In the genomic region with DNA sequence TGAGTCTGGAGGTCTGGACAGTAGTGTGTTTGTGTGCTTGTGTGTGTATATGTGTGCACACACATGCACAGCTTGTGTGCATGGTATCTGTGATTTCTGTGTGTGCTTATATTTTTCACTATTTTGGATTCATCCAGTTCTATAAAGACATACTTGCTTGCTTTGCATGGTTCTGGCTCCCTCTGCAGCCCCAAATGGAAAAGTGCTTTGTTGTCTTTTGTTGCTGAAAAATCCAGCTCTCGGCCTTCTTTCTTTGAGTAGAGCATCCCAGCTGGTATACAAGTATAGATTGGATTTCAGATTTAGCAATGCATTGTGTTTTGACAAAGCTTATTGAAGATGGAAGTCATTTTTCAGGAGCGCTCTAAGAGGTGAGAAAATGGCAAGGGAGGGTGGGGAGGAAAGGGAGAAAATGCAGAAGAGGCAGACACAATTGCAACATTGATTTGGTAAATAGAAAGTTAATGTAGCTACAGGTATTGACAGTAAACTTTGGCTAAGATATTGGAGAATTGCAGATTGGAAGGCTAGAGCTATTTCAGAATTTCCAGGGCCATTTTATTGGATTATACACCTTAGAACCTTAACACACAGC, we compare ENCODE assay signal across 8 cellular contexts.
A peak's percentile ranks its signal among the peaks of the same experiment; 100 is the strongest.
DNase-seq lines count a peak whose midpoint lies in the region; ATAC-seq and TF ChIP-seq lines count a peak whose summit lies in the region.

No MANE protein-coding gene starts in this region.

- no peak for TF ChIP-seq POLR2A in thyroid gland (IDR thresholded peaks at IDR 0.05)

- H3K4me3 Mint-ChIP-seq in immature natural killer cell = no peak overlapping the region
- no peak overlapping the region for H3K4me3 Mint-ChIP-seq in activated T-cell treated with anti-CD3 and anti-CD28 coated beads, Interleukin-2, amount 50 U/mL, for 72 hours

- H3K9me3 ChIP-seq in WERI-Rb-1 (ENCODE audit: severe bottlenecking) (peaks cover 3% of the 10 kb centered on the region), thyroid gland (no peaks in the 10 kb centered on the region)

- no peaks in the 10 kb centered on the region for H3K4me1 ChIP-seq in thyroid gland

- H3K27me3 Mint-ChIP-seq in immature natural killer cell (ENCODE audit: low read depth in 3 of 3) = no peaks in the 10 kb centered on the region
- no peaks in the 10 kb centered on the region for H3K27me3 Mint-ChIP-seq in activated T-cell treated with anti-CD3 and anti-CD28 coated beads, Interleukin-2, amount 50 U/mL, for 72 hours (ENCODE audit: low read depth)

- H3K27ac Mint-ChIP-seq in immature natural killer cell = no peak overlapping the region
- H3K27ac Mint-ChIP-seq in activated T-cell treated with anti-CD3 and anti-CD28 coated beads, Interleukin-2, amount 50 U/mL, for 72 hours = no peak overlapping the region

- H3K9me3 Mint-ChIP-seq in immature natural killer cell = no peaks in the 10 kb centered on the region
- no peaks in the 10 kb centered on the region for H3K9me3 Mint-ChIP-seq in activated T-cell treated with anti-CD3 and anti-CD28 coated beads, Interleukin-2, amount 50 U/mL, for 72 hours

- H3K4me3 ChIP-seq in WERI-Rb-1 (ENCODE audit: low read depth, low read length) (no peak overlapping the region), thyroid gland (replicated peaks in 1 of 3) (no peak overlapping the region)

- intact Hi-C loops in thyroid gland (cut with DNase I) = no loop called here

- no peaks in the 10 kb centered on the region for H3K36me3 Mint-ChIP-seq in immature natural killer cell
- no peaks in the 10 kb centered on the region for H3K36me3 Mint-ChIP-seq in activated T-cell treated with anti-CD3 and anti-CD28 coated beads, Interleukin-2, amount 50 U/mL, for 72 hours (ENCODE audit: insufficient read depth in 2 of 2)

- peak; percentile 25 for DNase-seq in DMS114 treated with DMSO at 0.1 percent for 48 hours (lab: John Stamatoyannopoulos, UW; ENCODE audit: unreplicated experiment)
- DNase-seq in NAMALWA (ENCODE audit: low spot score) = peak; percentile 70
- DNase-seq in WERI-Rb-1 = peak; percentile 40
- DNase-seq in immature natural killer cell = peak in 2 of 3 donors; percentile 2 to 7
- DNase-seq in thyroid gland = peak; percentile 17 to 24
- no peak for DNase-seq in activated T-cell treated with anti-CD3 and anti-CD28 coated beads, Interleukin-2, amount 50 U/mL, for 72 hours
- DNase-seq in NOMO-1 treated with dmso at 0.1 percent for 144 hours (lab: John Stamatoyannopoulos, UW; ENCODE audit: unreplicated experiment) = no peak

- H3K4me1 Mint-ChIP-seq in immature natural killer cell = no peaks in the 10 kb centered on the region
- H3K4me1 Mint-ChIP-seq in activated T-cell treated with anti-CD3 and anti-CD28 coated beads, Interleukin-2, amount 50 U/mL, for 72 hours (ENCODE audit: low read depth) = no peaks in the 10 kb centered on the region

- peak; percentile 74 for TF ChIP-seq CTCF in WERI-Rb-1 (IDR thresholded peaks at IDR 0.05; ENCODE audit: low read depth, low read length)
- peak in 5 of 6 experiments; percentile 27 to 61 (median 52) for TF ChIP-seq CTCF in thyroid gland (IDR thresholded peaks at IDR 0.05)

- H3K36me3 ChIP-seq in WERI-Rb-1 (no peaks in the 10 kb centered on the region), thyroid gland (no peaks in the 10 kb centered on the region)

- WGBS in thyroid gland, 2 donors = 75 to 78% methylated on average over 2 of the region's 2 CpGs

- ATAC-seq in GM21737 (IDR thresholded peaks at IDR 0.05; ENCODE audit: unreplicated experiment) = no peak
- no peak for ATAC-seq in activated T-cell treated with anti-CD3 and anti-CD28 coated beads, Interleukin-2, amount 50 U/mL, for 72 hours (replicated peaks in 1 of 2)

- H3K27ac ChIP-seq in WERI-Rb-1 = no peak overlapping the region
- no peak overlapping the region for H3K27ac ChIP-seq in thyroid gland

- no peaks in the 10 kb centered on the region for H3K27me3 ChIP-seq in WERI-Rb-1 (ENCODE audit: insufficient read depth, low read depth, severe bottlenecking)
- no peaks in the 10 kb centered on the region for H3K27me3 ChIP-seq in thyroid gland

Comparison
In these comparisons a context has a peak if more than half of its experiments do, and no peak if none do; other contexts are left out.
1. DNase-seq: peak in DMS114 treated with DMSO at 0.1 percent for 48 hours (single experiment), NAMALWA (single experiment), WERI-Rb-1 (single experiment), immature natural killer cell (2 of 3) and thyroid gland (2 of 2); none in activated T-cell treated with anti-CD3 and anti-CD28 coated beads, Interleukin-2, amount 50 U/mL, for 72 hours (0 of 2) and NOMO-1 treated with dmso at 0.1 percent for 144 hours (single experiment).